Comparison of ENCODE assay signal across 1 cellular context in the genomic region with DNA sequence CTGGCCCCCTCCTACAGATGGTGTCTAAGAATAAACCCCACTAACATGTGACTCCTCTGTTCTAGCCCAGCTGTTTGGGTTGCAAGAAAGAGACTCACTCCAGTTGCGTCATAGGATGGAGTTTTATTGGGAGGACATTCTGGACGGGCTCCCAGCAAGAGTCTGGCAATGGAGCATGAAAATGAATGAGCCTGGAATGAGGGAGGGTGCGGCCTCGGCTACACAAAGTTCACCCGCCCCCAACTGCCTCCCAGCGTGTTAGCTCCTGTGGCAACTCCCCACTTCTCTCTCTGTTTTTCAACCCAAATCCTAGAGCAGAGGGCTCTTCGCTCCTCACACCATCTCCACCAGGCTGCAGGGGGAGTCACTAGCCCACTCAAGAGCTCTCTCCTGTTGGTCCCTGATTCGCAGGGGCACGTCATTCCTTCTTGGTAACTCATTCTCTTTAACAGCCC.
TF ChIP-seq lines count a peak whose summit lies in the region.

No MANE protein-coding gene starts in this region.

TF ChIP-seq in HEK293, 187 proteins besides CTCF, POLR2A, EP300 and RAD21 (continued from another document and continues in another):
- TF ChIP-seq, protein P1, sequence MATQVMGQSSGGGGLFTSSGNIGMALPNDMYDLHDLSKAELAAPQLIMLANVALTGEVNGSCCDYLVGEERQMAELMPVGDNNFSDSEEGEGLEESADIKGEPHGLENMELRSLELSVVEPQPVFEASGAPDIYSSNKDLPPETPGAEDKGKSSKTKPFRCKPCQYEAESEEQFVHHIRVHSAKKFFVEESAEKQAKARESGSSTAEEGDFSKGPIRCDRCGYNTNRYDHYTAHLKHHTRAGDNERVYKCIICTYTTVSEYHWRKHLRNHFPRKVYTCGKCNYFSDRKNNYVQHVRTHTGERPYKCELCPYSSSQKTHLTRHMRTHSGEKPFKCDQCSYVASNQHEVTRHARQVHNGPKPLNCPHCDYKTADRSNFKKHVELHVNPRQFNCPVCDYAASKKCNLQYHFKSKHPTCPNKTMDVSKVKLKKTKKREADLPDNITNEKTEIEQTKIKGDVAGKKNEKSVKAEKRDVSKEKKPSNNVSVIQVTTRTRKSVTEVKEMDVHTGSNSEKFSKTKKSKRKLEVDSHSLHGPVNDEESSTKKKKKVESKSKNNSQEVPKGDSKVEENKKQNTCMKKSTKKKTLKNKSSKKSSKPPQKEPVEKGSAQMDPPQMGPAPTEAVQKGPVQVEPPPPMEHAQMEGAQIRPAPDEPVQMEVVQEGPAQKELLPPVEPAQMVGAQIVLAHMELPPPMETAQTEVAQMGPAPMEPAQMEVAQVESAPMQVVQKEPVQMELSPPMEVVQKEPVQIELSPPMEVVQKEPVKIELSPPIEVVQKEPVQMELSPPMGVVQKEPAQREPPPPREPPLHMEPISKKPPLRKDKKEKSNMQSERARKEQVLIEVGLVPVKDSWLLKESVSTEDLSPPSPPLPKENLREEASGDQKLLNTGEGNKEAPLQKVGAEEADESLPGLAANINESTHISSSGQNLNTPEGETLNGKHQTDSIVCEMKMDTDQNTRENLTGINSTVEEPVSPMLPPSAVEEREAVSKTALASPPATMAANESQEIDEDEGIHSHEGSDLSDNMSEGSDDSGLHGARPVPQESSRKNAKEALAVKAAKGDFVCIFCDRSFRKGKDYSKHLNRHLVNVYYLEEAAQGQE (tag by site-specific recombination; IDR thresholded peaks at IDR 0.05) = no peak
- no peak for TF ChIP-seq ZNF792 (tag by site-specific recombination; IDR thresholded peaks at IDR 0.05)
- TF ChIP-seq ZNF843 (tag by site-specific recombination; IDR thresholded peaks at IDR 0.05) = no peak
- no peak for TF ChIP-seq ZNF48 (tag by site-specific recombination; IDR thresholded peaks at IDR 0.05)
- TF ChIP-seq ZNF239 (tag by site-specific recombination; IDR thresholded peaks at IDR 0.05) = no peak
- TF ChIP-seq ZNF221 (tag by site-specific recombination; IDR thresholded peaks at IDR 0.05; ENCODE audit: borderline replicate concordance) = no peak
- TF ChIP-seq KLF9 (tag by site-specific recombination; IDR thresholded peaks at IDR 0.05; ENCODE audit: low read depth) = 0 out of 2 replicates have a peak, but pooled peaks have one; percentile 6
- no peak for TF ChIP-seq BCL11B (tag by site-specific recombination; IDR thresholded peaks at IDR 0.05; ENCODE audit: low read depth)
- peak; percentile 21; the same call in 1 of the 2 replicates for TF ChIP-seq KLF1 (tag by site-specific recombination; IDR thresholded peaks at IDR 0.05)
- no peak for TF ChIP-seq YY2 (tag by site-specific recombination; IDR thresholded peaks at IDR 0.05)
- no peak for TF ChIP-seq BCL11A (tag by site-specific recombination; IDR thresholded peaks at IDR 0.05; ENCODE audit: low read depth)
- TF ChIP-seq, protein P2, sequence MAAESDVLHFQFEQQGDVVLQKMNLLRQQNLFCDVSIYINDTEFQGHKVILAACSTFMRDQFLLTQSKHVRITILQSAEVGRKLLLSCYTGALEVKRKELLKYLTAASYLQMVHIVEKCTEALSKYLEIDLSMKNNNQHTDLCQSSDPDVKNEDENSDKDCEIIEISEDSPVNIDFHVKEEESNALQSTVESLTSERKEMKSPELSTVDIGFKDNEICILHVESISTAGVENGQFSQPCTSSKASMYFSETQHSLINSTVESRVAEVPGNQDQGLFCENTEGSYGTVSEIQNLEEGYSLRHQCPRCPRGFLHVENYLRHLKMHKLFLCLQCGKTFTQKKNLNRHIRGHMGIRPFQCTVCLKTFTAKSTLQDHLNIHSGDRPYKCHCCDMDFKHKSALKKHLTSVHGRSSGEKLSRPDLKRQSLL (tag by site-specific recombination; IDR thresholded peaks at IDR 0.05) = no peak
- no peak for TF ChIP-seq ZBTB7A (tag by site-specific recombination; IDR thresholded peaks at IDR 0.05; ENCODE audit: low read depth)
- TF ChIP-seq HOXD13 (CRISPR knock-in tag; IDR thresholded peaks at IDR 0.05; ENCODE audit: borderline replicate concordance) = no peak
- no peak for TF ChIP-seq ZNF155 (tag by site-specific recombination; IDR thresholded peaks at IDR 0.05)
- TF ChIP-seq ZNF202 (tag by site-specific recombination; IDR thresholded peaks at IDR 0.05; ENCODE audit: borderline replicate concordance) = no peak
- TF ChIP-seq ZNF248 (tag by site-specific recombination; IDR thresholded peaks at IDR 0.05) = no peak
- TF ChIP-seq, protein P3, sequence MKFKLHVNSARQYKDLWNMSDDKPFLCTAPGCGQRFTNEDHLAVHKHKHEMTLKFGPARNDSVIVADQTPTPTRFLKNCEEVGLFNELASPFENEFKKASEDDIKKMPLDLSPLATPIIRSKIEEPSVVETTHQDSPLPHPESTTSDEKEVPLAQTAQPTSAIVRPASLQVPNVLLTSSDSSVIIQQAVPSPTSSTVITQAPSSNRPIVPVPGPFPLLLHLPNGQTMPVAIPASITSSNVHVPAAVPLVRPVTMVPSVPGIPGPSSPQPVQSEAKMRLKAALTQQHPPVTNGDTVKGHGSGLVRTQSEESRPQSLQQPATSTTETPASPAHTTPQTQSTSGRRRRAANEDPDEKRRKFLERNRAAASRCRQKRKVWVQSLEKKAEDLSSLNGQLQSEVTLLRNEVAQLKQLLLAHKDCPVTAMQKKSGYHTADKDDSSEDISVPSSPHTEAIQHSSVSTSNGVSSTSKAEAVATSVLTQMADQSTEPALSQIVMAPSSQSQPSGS (tag by site-specific recombination; IDR thresholded peaks at IDR 0.05; ENCODE audit: low read depth) = no peak; the same call in 1 of the 2 replicates
- no peak for TF ChIP-seq IKZF3 (tag by site-specific recombination; IDR thresholded peaks at IDR 0.05)
- no peak for TF ChIP-seq ZEB2 (tag by site-specific recombination; IDR thresholded peaks at IDR 0.05)
- TF ChIP-seq ZFP37 (tag by site-specific recombination; IDR thresholded peaks at IDR 0.05) = no peak
- TF ChIP-seq, protein P4, sequence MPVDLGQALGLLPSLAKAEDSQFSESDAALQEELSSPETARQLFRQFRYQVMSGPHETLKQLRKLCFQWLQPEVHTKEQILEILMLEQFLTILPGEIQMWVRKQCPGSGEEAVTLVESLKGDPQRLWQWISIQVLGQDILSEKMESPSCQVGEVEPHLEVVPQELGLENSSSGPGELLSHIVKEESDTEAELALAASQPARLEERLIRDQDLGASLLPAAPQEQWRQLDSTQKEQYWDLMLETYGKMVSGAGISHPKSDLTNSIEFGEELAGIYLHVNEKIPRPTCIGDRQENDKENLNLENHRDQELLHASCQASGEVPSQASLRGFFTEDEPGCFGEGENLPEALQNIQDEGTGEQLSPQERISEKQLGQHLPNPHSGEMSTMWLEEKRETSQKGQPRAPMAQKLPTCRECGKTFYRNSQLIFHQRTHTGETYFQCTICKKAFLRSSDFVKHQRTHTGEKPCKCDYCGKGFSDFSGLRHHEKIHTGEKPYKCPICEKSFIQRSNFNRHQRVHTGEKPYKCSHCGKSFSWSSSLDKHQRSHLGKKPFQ (tag by site-specific recombination; IDR thresholded peaks at IDR 0.05) = no peak
- TF ChIP-seq ZNF654 (tag by site-specific recombination; IDR thresholded peaks at IDR 0.05; ENCODE audit: low read depth) = peak; percentile 7; the same call in 1 of the 2 replicates
- no peak for TF ChIP-seq HOXC10 (CRISPR knock-in tag; IDR thresholded peaks at IDR 0.05)
- TF ChIP-seq ZNF157 (tag by site-specific recombination; IDR thresholded peaks at IDR 0.05) = no peak
- no peak for TF ChIP-seq OSR2 (tag by site-specific recombination; IDR thresholded peaks at IDR 0.05)
- TF ChIP-seq, protein P5, sequence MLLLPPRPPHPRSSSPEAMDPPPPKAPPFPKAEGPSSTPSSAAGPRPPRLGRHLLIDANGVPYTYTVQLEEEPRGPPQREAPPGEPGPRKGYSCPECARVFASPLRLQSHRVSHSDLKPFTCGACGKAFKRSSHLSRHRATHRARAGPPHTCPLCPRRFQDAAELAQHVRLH (tag by site-specific recombination; IDR thresholded peaks at IDR 0.05) = no peak
- TF ChIP-seq, protein P6, sequence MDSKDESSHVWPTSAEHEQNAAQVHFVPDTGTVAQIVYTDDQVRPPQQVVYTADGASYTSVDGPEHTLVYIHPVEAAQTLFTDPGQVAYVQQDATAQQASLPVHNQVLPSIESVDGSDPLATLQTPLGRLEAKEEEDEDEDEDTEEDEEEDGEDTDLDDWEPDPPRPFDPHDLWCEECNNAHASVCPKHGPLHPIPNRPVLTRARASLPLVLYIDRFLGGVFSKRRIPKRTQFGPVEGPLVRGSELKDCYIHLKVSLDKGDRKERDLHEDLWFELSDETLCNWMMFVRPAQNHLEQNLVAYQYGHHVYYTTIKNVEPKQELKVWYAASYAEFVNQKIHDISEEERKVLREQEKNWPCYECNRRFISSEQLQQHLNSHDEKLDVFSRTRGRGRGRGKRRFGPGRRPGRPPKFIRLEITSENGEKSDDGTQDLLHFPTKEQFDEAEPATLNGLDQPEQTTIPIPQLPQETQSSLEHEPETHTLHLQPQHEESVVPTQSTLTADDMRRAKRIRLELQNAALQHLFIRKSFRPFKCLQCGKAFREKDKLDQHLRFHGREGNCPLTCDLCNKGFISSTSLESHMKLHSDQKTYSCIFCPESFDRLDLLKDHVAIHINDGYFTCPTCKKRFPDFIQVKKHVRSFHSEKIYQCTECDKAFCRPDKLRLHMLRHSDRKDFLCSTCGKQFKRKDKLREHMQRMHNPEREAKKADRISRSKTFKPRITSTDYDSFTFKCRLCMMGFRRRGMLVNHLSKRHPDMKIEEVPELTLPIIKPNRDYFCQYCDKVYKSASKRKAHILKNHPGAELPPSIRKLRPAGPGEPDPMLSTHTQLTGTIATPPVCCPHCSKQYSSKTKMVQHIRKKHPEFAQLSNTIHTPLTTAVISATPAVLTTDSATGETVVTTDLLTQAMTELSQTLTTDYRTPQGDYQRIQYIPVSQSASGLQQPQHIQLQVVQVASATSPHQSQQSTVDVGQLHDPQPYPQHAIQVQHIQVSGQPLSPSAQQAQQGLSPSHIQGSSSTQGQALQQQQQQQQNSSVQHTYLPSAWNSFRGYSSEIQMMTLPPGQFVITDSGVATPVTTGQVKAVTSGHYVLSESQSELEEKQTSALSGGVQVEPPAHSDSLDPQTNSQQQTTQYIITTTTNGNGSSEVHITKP (tag by site-specific recombination; IDR thresholded peaks at IDR 0.05) = no peak
- TF ChIP-seq ZNF521 (tag by site-specific recombination; IDR thresholded peaks at IDR 0.05) = no peak
- TF ChIP-seq ZNF510 (tag by site-specific recombination; IDR thresholded peaks at IDR 0.05; ENCODE audit: insufficient replicate concordance) = no peak
- TF ChIP-seq, protein P7, sequence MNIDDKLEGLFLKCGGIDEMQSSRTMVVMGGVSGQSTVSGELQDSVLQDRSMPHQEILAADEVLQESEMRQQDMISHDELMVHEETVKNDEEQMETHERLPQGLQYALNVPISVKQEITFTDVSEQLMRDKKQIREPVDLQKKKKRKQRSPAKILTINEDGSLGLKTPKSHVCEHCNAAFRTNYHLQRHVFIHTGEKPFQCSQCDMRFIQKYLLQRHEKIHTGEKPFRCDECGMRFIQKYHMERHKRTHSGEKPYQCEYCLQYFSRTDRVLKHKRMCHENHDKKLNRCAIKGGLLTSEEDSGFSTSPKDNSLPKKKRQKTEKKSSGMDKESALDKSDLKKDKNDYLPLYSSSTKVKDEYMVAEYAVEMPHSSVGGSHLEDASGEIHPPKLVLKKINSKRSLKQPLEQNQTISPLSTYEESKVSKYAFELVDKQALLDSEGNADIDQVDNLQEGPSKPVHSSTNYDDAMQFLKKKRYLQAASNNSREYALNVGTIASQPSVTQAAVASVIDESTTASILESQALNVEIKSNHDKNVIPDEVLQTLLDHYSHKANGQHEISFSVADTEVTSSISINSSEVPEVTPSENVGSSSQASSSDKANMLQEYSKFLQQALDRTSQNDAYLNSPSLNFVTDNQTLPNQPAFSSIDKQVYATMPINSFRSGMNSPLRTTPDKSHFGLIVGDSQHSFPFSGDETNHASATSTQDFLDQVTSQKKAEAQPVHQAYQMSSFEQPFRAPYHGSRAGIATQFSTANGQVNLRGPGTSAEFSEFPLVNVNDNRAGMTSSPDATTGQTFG (tag by site-specific recombination; IDR thresholded peaks at IDR 0.05; ENCODE audit: borderline replicate concordance) = no peak
- no peak for TF ChIP-seq SETDB1 (IDR thresholded peaks at IDR 0.05; ENCODE audit: insufficient read length, low read length)
- TF ChIP-seq, protein P8, sequence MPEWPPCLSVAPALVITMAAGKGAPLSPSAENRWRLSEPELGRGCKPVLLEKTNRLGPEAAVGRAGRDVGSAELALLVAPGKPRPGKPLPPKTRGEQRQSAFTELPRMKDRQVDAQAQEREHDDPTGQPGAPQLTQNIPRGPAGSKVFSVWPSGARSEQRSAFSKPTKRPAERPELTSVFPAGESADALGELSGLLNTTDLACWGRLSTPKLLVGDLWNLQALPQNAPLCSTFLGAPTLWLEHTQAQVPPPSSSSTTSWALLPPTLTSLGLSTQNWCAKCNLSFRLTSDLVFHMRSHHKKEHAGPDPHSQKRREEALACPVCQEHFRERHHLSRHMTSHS (tag by site-specific recombination; IDR thresholded peaks at IDR 0.05) = no peak
- no peak for TF ChIP-seq RBAK (tag by site-specific recombination; IDR thresholded peaks at IDR 0.05)
- TF ChIP-seq ZNF23 (tag by site-specific recombination; IDR thresholded peaks at IDR 0.05; ENCODE audit: borderline replicate concordance) = no peak
- TF ChIP-seq ZNF274 (IDR thresholded peaks at IDR 0.05; ENCODE audit: low read length) = no peak
- no peak for TF ChIP-seq ZNF274 (tag by site-specific recombination; IDR thresholded peaks at IDR 0.05; ENCODE audit: borderline replicate concordance)
- TF ChIP-seq, protein P9, sequence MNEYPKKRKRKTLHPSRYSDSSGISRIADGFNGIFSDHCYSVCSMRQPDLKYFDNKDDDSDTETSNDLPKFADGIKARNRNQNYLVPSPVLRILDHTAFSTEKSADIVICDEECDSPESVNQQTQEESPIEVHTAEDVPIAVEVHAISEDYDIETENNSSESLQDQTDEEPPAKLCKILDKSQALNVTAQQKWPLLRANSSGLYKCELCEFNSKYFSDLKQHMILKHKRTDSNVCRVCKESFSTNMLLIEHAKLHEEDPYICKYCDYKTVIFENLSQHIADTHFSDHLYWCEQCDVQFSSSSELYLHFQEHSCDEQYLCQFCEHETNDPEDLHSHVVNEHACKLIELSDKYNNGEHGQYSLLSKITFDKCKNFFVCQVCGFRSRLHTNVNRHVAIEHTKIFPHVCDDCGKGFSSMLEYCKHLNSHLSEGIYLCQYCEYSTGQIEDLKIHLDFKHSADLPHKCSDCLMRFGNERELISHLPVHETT (tag by site-specific recombination; IDR thresholded peaks at IDR 0.05) = no peak
- 0 out of 2 replicates have a peak, but pooled peaks have one; percentile 41 for TF ChIP-seq WT1 (tag by site-specific recombination; IDR thresholded peaks at IDR 0.05)
- no peak for TF ChIP-seq ZNF544 (tag by site-specific recombination; IDR thresholded peaks at IDR 0.05)
- TF ChIP-seq ZNF140 (tag by site-specific recombination; IDR thresholded peaks at IDR 0.05) = no peak
- TF ChIP-seq SCRT1 (tag by site-specific recombination; IDR thresholded peaks at IDR 0.05; ENCODE audit: borderline replicate concordance) = no peak
- TF ChIP-seq GLI4 (tag by site-specific recombination; IDR thresholded peaks at IDR 0.05) = no peak
- TF ChIP-seq MZF1 (tag by site-specific recombination; IDR thresholded peaks at IDR 0.05; ENCODE audit: borderline replicate concordance) = no peak
- no peak for TF ChIP-seq ZNF701 (tag by site-specific recombination; IDR thresholded peaks at IDR 0.05)
